In genomic region chr19:33374406-33374703, GRCh38 we compare ENCODE assay signal across 8 cellular contexts. TPM values are rescaled to one million over a fixed set of nuclear protein-coding genes. Genes with fewer than 3 reads are reported as not detected.
DNase-seq lines count a peak whose midpoint lies in the region; ATAC-seq and TF ChIP-seq lines count a peak whose summit lies in the region.

No MANE protein-coding gene starts in this region.

- H3K9me3 Mint-ChIP-seq in activated naive CD4-positive, alpha-beta T cell treated with anti-CD3 and anti-CD28 coated beads for 36 hours: no peaks in the 10 kb centered on the region

- H3K36me3 ChIP-seq in muscle layer of duodenum (ENCODE audit: control insufficient read depth in 1 of 2, insufficient read depth in 2 of 2, low read length in 2 of 2): peaks cover 4 to 7% of the 10 kb centered on the region in 2 donors

- peak overlapping the region; percentile 88 for H3K4me3 Mint-ChIP-seq in activated naive CD4-positive, alpha-beta T cell treated with anti-CD3 and anti-CD28 coated beads for 36 hours

- intact Hi-C loops in activated naive CD4-positive, alpha-beta T cell treated with anti-CD3 and anti-CD28 coated beads for 36 hours (cut with micrococcal nuclease): loop anchor here (1.0 to 10.0 kb wide), 6 partner anchors 94 to 978 kb away; partner anchors contain the start of genes CEP89, FAAP24, LSM14A and NUDT19
- intact Hi-C loops in dorsolateral prefrontal cortex (cut with DNase I): loop anchor here (5.0 to 10.0 kb wide), 2 partner anchors 72 to 400 kb away; partner anchors contain the start of genes CEBPA (in 1 of the 2), CEP89 (in 1 of the 2) and FAAP24 (in 1 of the 2)

- H3K9me3 ChIP-seq in muscle layer of duodenum (ENCODE audit: control insufficient read depth in 1 of 2, low read length in 2 of 2): no peaks in the 10 kb centered on the region

- CTCF ChIA-PET in activated naive CD4-positive, alpha-beta T cell treated with anti-CD3 and anti-CD28 coated beads for 36 hours (lab: Charles Lee): interaction anchor here (0.9 to 1.4 kb wide), 4 partner anchors 10 to 249 kb away, joined by 3 read pairs; no protein-coding TSS in a partner anchor

- no peaks in the 10 kb centered on the region for H3K27me3 ChIP-seq in dorsolateral prefrontal cortex
- H3K27me3 ChIP-seq in muscle layer of duodenum (ENCODE audit: low read depth, low read length): no peaks in the 10 kb centered on the region

- H3K27ac Mint-ChIP-seq in activated naive CD4-positive, alpha-beta T cell treated with anti-CD3 and anti-CD28 coated beads for 36 hours: peak overlapping the region; percentile 82

- H3K36me3 Mint-ChIP-seq in activated naive CD4-positive, alpha-beta T cell treated with anti-CD3 and anti-CD28 coated beads for 36 hours (ENCODE audit: low read depth): peaks cover 28% of the 10 kb centered on the region

- no peaks in the 10 kb centered on the region for H3K27me3 Mint-ChIP-seq in activated naive CD4-positive, alpha-beta T cell treated with anti-CD3 and anti-CD28 coated beads for 36 hours (ENCODE audit: low read depth)

- H3K27ac ChIP-seq in dorsolateral prefrontal cortex: peak overlapping the region in 45 of 59 donors; percentile 19 to 97 (median 88)
- H3K27ac ChIP-seq in muscle layer of duodenum (ENCODE audit: low read length): peak overlapping the region; percentile 78

- DNase-seq in activated naive CD4-positive, alpha-beta T cell treated with anti-CD3 and anti-CD28 coated beads for 36 hours: peak; percentile 40
- no peak for DNase-seq in activated naive CD4-positive, alpha-beta T cell treated with anti-CD3 and anti-CD28 coated beads, Interleukin-2, amount 50 U/mL, for 16 hours
- peak; percentile 38 for DNase-seq in RPMI8226
- DNase-seq in dorsolateral prefrontal cortex: peak in 2 of 10 donors; percentile 29 to 52
- no peak for DNase-seq in GM19238 (ENCODE audit: insufficient read length, low spot score)
- DNase-seq in stimulated activated CD4-positive, alpha-beta T cell treated with anti-CD3 and anti-CD28 coated beads, Interleukin-4, amount 100 ng/mL, for 1 hour: no peak

- ATAC-seq in GM21528 (IDR thresholded peaks at IDR 0.05; ENCODE audit: low FRiP score, unreplicated experiment): no peak

- peaks cover 56% of the 10 kb centered on the region for H3K4me1 Mint-ChIP-seq in activated naive CD4-positive, alpha-beta T cell treated with anti-CD3 and anti-CD28 coated beads for 36 hours (ENCODE audit: low read depth)

- H3K4me3 ChIP-seq in dorsolateral prefrontal cortex: peak overlapping the region; percentile 50 to 94 (median 80)
- peak overlapping the region; percentile 57 to 95 for H3K4me3 ChIP-seq in muscle layer of duodenum (ENCODE audit: low read depth in 1 of 2, low read length in 2 of 2)

- peak in 2 of 56 donors; percentile 2 to 27 for TF ChIP-seq CTCF in dorsolateral prefrontal cortex (IDR thresholded peaks at IDR 0.05 in 54 of 56, conservative IDR thresholded peaks at IDR 0.05 in 2 of 56; ENCODE audit: low read depth in 1 of 56, partially characterized antibody in 56 of 56)

- peaks cover 18 to 19% of the 10 kb centered on the region in 2 donors for H3K4me1 ChIP-seq in muscle layer of duodenum (ENCODE audit: control insufficient read depth in 1 of 2, insufficient read depth in 2 of 2, low read length in 2 of 2)

RNA-seq across cellular contexts. Expression of gene CEBPG, which starts 0.8 kb away (rescaled TPM):
- 10 to 100 TPM; 37.3 to 38.7 TPM for total RNA-seq in activated naive CD4-positive, alpha-beta T cell treated with anti-CD3 and anti-CD28 coated beads for 36 hours
- 10 to 100 TPM; 15.1 to 42.7 (median 26.1) TPM for total RNA-seq in dorsolateral prefrontal cortex

Comparison
In these comparisons a context has a peak if more than half of its experiments do, and no peak if none do; other contexts are left out.
1. DNase-seq: peak in activated naive CD4-positive, alpha-beta T cell treated with anti-CD3 and anti-CD28 coated beads for 36 hours (single experiment) and RPMI8226 (single experiment); none in activated naive CD4-positive, alpha-beta T cell treated with anti-CD3 and anti-CD28 coated beads, Interleukin-2, amount 50 U/mL, for 16 hours (single experiment), GM19238 (single experiment) and stimulated activated CD4-positive, alpha-beta T cell treated with anti-CD3 and anti-CD28 coated beads, Interleukin-4, amount 100 ng/mL, for 1 hour (single experiment).